In genomic region chr7:157785486-157786186, GRCh38 we compare ENCODE assay signal across 30 cellular contexts.
"Had no signal": no experiment of that assay in that cellular context is flagged by ENCODE, and none has a peak within 500 bp of the region (broad histone marks: within the 10 kb centered on the region; RNA-seq: fewer than 3 reads in every experiment).

No MANE protein-coding gene starts in this region.

- H3K4me3 Mint-ChIP-seq: activated CD4-positive, alpha-beta memory T cell treated with anti-CD3 and anti-CD28 coated beads for 36 hours; activated naive CD4-positive, alpha-beta T cell treated with anti-CD3 and anti-CD28 coated beads, Interleukin-2, amount 10 ng/mL, durations not matched to agents 7 days and 5 days; activated T-cell treated with anti-CD3 and anti-CD28 coated beads, Interleukin-2, amount 50 U/mL, for 24 hours; central memory CD8-positive, alpha-beta T cell; mesothelial cell of epicardium; naive B cell; stimulated activated effector memory CD8-positive, alpha-beta T cell treated with anti-CD3 and anti-CD28 coated beads, Interleukin-12 subunit alpha, Interleukin-12 subunit beta, amount 100 ng/mL, for 72 hours; stimulated activated naive CD8-positive, alpha-beta T cell treated with anti-CD3 and anti-CD28 coated beads, Interleukin-15, Interleukin-2, amounts not matched to agents 100 ng/mL and 50 ng/mL, for 24 hours; T-helper 1 cell treated with Interleukin-12 subunit alpha and Interleukin-12 subunit beta and Interleukin-4 antibody, amounts not matched to agents 30 μg/mL and 1 μg/mL, for 36 hours; type B pancreatic cell had no signal

- H3K4me2 ChIP-seq: hepatocyte had no signal

- DNase-seq: activated CD4-positive, alpha-beta memory T cell treated with anti-CD3 and anti-CD28 coated beads for 36 hours; activated CD4-positive, alpha-beta T cell treated with anti-CD3 and anti-CD28 coated beads for 48 hours; activated CD8-positive, alpha-beta memory T cell treated with anti-CD3 and anti-CD28 coated beads, Interleukin-2, amount 50 U/mL, for 48 hours; activated gamma-delta T cell; activated naive CD4-positive, alpha-beta T cell treated with anti-CD3 and anti-CD28 coated beads, Interleukin-2, amount 10 ng/mL, durations not matched to agents 7 days and 5 days; activated T-cell treated with anti-CD3 and anti-CD28 coated beads, Interleukin-2, amount 50 U/mL, for 24 hours; amniotic stem cell; dermis blood vessel endothelial cell; effector CD4-positive, alpha-beta T cell; esophagus squamous epithelium; foreskin melanocyte; islet precursor cell; left cardiac atrium; mammary epithelial cell; naive B cell; stimulated activated CD4-positive, alpha-beta T cell treated with anti-CD3 and anti-CD28 coated beads, Interleukin-4, amount 100 ng/mL, for 24 hours; T-helper 9 cell had no signal

- H3K9me3 ChIP-seq: esophagus squamous epithelium, pancreas, prostate gland, thoracic aorta had no signal

- H3K27ac ChIP-seq: esophagus squamous epithelium, hepatocyte, pancreas, prostate gland, skin epidermis, thoracic aorta, VCaP had no signal

- H3K4me3 ChIP-seq: esophagus squamous epithelium, hepatocyte, pancreas, prostate gland, skin epidermis, thoracic aorta had no signal

- H3K79me2 ChIP-seq: hepatocyte had no signal

- H3K36me3 Mint-ChIP-seq: activated CD4-positive, alpha-beta memory T cell treated with anti-CD3 and anti-CD28 coated beads for 36 hours; activated naive CD4-positive, alpha-beta T cell treated with anti-CD3 and anti-CD28 coated beads, Interleukin-2, amount 10 ng/mL, durations not matched to agents 7 days and 5 days; mesothelial cell of epicardium; naive B cell; stimulated activated effector memory CD8-positive, alpha-beta T cell treated with anti-CD3 and anti-CD28 coated beads, Interleukin-12 subunit alpha, Interleukin-12 subunit beta, amount 100 ng/mL, for 72 hours; type B pancreatic cell had no signal

- H3K4me1 Mint-ChIP-seq: activated naive CD4-positive, alpha-beta T cell treated with anti-CD3 and anti-CD28 coated beads, Interleukin-2, amount 10 ng/mL, durations not matched to agents 7 days and 5 days; central memory CD8-positive, alpha-beta T cell; mesothelial cell of epicardium; stimulated activated effector memory CD8-positive, alpha-beta T cell treated with anti-CD3 and anti-CD28 coated beads, Interleukin-12 subunit alpha, Interleukin-12 subunit beta, amount 100 ng/mL, for 72 hours had no signal

- H3K4me1 ChIP-seq: esophagus squamous epithelium, pancreas, prostate gland had no signal

- H2AFZ ChIP-seq: hepatocyte had no signal

- H3K9me3 Mint-ChIP-seq: activated CD4-positive, alpha-beta memory T cell treated with anti-CD3 and anti-CD28 coated beads for 36 hours; activated naive CD4-positive, alpha-beta T cell treated with anti-CD3 and anti-CD28 coated beads, Interleukin-2, amount 10 ng/mL, durations not matched to agents 7 days and 5 days; activated T-cell treated with anti-CD3 and anti-CD28 coated beads, Interleukin-2, amount 50 U/mL, for 24 hours; central memory CD8-positive, alpha-beta T cell; mesothelial cell of epicardium; stimulated activated effector memory CD8-positive, alpha-beta T cell treated with anti-CD3 and anti-CD28 coated beads, Interleukin-12 subunit alpha, Interleukin-12 subunit beta, amount 100 ng/mL, for 72 hours; stimulated activated naive CD8-positive, alpha-beta T cell treated with anti-CD3 and anti-CD28 coated beads, Interleukin-15, Interleukin-2, amounts not matched to agents 100 ng/mL and 50 ng/mL, for 24 hours; T-helper 1 cell treated with Interleukin-12 subunit alpha and Interleukin-12 subunit beta and Interleukin-4 antibody, amounts not matched to agents 30 μg/mL and 1 μg/mL, for 36 hours; type B pancreatic cell had no signal

- H3K27ac Mint-ChIP-seq: activated CD4-positive, alpha-beta memory T cell treated with anti-CD3 and anti-CD28 coated beads for 36 hours; activated naive CD4-positive, alpha-beta T cell treated with anti-CD3 and anti-CD28 coated beads, Interleukin-2, amount 10 ng/mL, durations not matched to agents 7 days and 5 days; activated T-cell treated with anti-CD3 and anti-CD28 coated beads, Interleukin-2, amount 50 U/mL, for 24 hours; mesothelial cell of epicardium; naive B cell; stimulated activated effector memory CD8-positive, alpha-beta T cell treated with anti-CD3 and anti-CD28 coated beads, Interleukin-12 subunit alpha, Interleukin-12 subunit beta, amount 100 ng/mL, for 72 hours; stimulated activated naive CD8-positive, alpha-beta T cell treated with anti-CD3 and anti-CD28 coated beads, Interleukin-15, Interleukin-2, amounts not matched to agents 100 ng/mL and 50 ng/mL, for 24 hours; T-helper 1 cell treated with Interleukin-12 subunit alpha and Interleukin-12 subunit beta and Interleukin-4 antibody, amounts not matched to agents 30 μg/mL and 1 μg/mL, for 36 hours; type B pancreatic cell had no signal

- H3K36me3 ChIP-seq: esophagus squamous epithelium, pancreas, prostate gland, thoracic aorta had no signal

- H3K27me3 Mint-ChIP-seq: activated CD4-positive, alpha-beta memory T cell treated with anti-CD3 and anti-CD28 coated beads for 36 hours; activated naive CD4-positive, alpha-beta T cell treated with anti-CD3 and anti-CD28 coated beads, Interleukin-2, amount 10 ng/mL, durations not matched to agents 7 days and 5 days; activated T-cell treated with anti-CD3 and anti-CD28 coated beads, Interleukin-2, amount 50 U/mL, for 24 hours; naive B cell; stimulated activated naive CD8-positive, alpha-beta T cell treated with anti-CD3 and anti-CD28 coated beads, Interleukin-15, Interleukin-2, amounts not matched to agents 100 ng/mL and 50 ng/mL, for 24 hours; type B pancreatic cell had no signal

- ATAC-seq: activated CD4-positive, CD25-positive, alpha-beta regulatory T cell treated with anti-CD3 and anti-CD28 coated beads, Interleukin-2, amount 50 U/mL, for 24 hours; left cardiac atrium; pancreas; stimulated activated effector memory CD8-positive, alpha-beta T cell treated with anti-CD3 and anti-CD28 coated beads, Interleukin-12 subunit alpha, Interleukin-12 subunit beta, amount 100 ng/mL, for 72 hours had no signal

- H3K27me3 ChIP-seq: esophagus squamous epithelium, hepatocyte, pancreas had no signal
